Comparison of ENCODE assay signal across 8 cellular contexts in genomic region chr1:154386643-154387352, GRCh38. TPM values are rescaled to one million over a fixed set of nuclear protein-coding genes. Genes with fewer than 3 reads are reported as not detected.
DNase-seq lines count a peak whose midpoint lies in the region; ATAC-seq and TF ChIP-seq lines count a peak whose summit lies in the region.

No MANE protein-coding gene starts in this region.

- H3K4me3 ChIP-seq in GM12865 (ENCODE audit: low read depth, low read length): peak overlapping the region; percentile 36
- H3K4me3 ChIP-seq in neural progenitor cell: no peak overlapping the region

- no peak overlapping the region for H3K4me2 ChIP-seq in neural progenitor cell

- H3K4me3 Mint-ChIP-seq in progenitor cell of endocrine pancreas (ENCODE audit: low read depth): no peak overlapping the region
- no peak overlapping the region for H3K4me3 Mint-ChIP-seq in neural progenitor cell

- H3K36me3 Mint-ChIP-seq in progenitor cell of endocrine pancreas (ENCODE audit: insufficient read depth): no peaks in the 10 kb centered on the region
- no peaks in the 10 kb centered on the region for H3K36me3 Mint-ChIP-seq in neural progenitor cell

- no peaks in the 10 kb centered on the region for H3K79me2 ChIP-seq in neural progenitor cell (ENCODE audit: low read depth)

- TF ChIP-seq CTCF in GM12865 (IDR thresholded peaks at IDR 0.05; ENCODE audit: insufficient read depth, low read depth, low read length, missing control alignments) (no peak), progenitor cell of endocrine pancreas (IDR thresholded peaks at IDR 0.05; ENCODE audit: unreplicated experiment) (no peak), neural progenitor cell (IDR thresholded peaks at IDR 0.05) (no peak)

- H3K27ac ChIP-seq in neural progenitor cell: no peak overlapping the region

- no peaks in the 10 kb centered on the region for H3K27me3 ChIP-seq in neural progenitor cell

- H3K9me3 Mint-ChIP-seq in progenitor cell of endocrine pancreas (ENCODE audit: low read depth) (no peaks in the 10 kb centered on the region), neural progenitor cell (no peaks in the 10 kb centered on the region)

- no peak overlapping the region for H2AFZ ChIP-seq in neural progenitor cell (replicated peaks)

- DNase-seq in GM12865 (ENCODE audit: low read depth) (peak; percentile 83), activated T-cell treated with anti-CD3 and anti-CD28 coated beads for 24 hours (ENCODE audit: low read depth) (peak; percentile 74), progenitor cell of endocrine pancreas (ENCODE audit: low spot score, unreplicated experiment) (no peak), neural progenitor cell (ENCODE audit: low spot score) (no peak), NCI-H526 treated with DMSO at 0.1 percent for 48 hours (lab: John Stamatoyannopoulos, UW) (no peak), T1000 (lab: John Stamatoyannopoulos, UW) (no peak), RKO (ENCODE audit: low spot score) (no peak)

- H3K4me1 ChIP-seq in neural progenitor cell: no peaks in the 10 kb centered on the region

- H3K27ac Mint-ChIP-seq in progenitor cell of endocrine pancreas (peak overlapping the region; percentile 85), neural progenitor cell (no peak overlapping the region)

- peak; percentile 30 for ATAC-seq in HG03565 (IDR thresholded peaks at IDR 0.05; ENCODE audit: unreplicated experiment)

- H3K27me3 Mint-ChIP-seq in progenitor cell of endocrine pancreas (no peaks in the 10 kb centered on the region), neural progenitor cell (ENCODE audit: insufficient read depth, low read depth) (peaks cover 5% of the 10 kb centered on the region)

- no peaks in the 10 kb centered on the region for H3F3A ChIP-seq in neural progenitor cell (ENCODE audit: low read depth)

- H4K20me1 ChIP-seq in neural progenitor cell (ENCODE audit: low read depth): no peaks in the 10 kb centered on the region

- peaks cover 10% of the 10 kb centered on the region for H3K4me1 Mint-ChIP-seq in progenitor cell of endocrine pancreas (ENCODE audit: low read depth)
- H3K4me1 Mint-ChIP-seq in neural progenitor cell: no peaks in the 10 kb centered on the region

- no peaks in the 10 kb centered on the region for H3K36me3 ChIP-seq in neural progenitor cell

- H3K9ac ChIP-seq in neural progenitor cell: no peak overlapping the region

- H3K9me3 ChIP-seq in neural progenitor cell (ENCODE audit: low read depth): no peaks in the 10 kb centered on the region

RNA-seq across cellular contexts. Expression of gene IL6R, which starts 18.3 kb away (rescaled TPM):
- total RNA-seq in progenitor cell of endocrine pancreas (2.0 and 3.1 TPM in 2 replicates), neural progenitor cell (ENCODE audit: low replicate concordance) (0.09 TPM in 1 of 2 replicates, not detected in the other)

Comparison
In these comparisons a context has a peak if more than half of its experiments do, and no peak if none do; other contexts are left out.
1. DNase-seq: peak in GM12865 (single experiment) and activated T-cell treated with anti-CD3 and anti-CD28 coated beads for 24 hours (single experiment); none in progenitor cell of endocrine pancreas (single experiment), neural progenitor cell (single experiment), NCI-H526 treated with DMSO at 0.1 percent for 48 hours (single experiment), T1000 (single experiment) and RKO (single experiment).